In the genomic region with DNA sequence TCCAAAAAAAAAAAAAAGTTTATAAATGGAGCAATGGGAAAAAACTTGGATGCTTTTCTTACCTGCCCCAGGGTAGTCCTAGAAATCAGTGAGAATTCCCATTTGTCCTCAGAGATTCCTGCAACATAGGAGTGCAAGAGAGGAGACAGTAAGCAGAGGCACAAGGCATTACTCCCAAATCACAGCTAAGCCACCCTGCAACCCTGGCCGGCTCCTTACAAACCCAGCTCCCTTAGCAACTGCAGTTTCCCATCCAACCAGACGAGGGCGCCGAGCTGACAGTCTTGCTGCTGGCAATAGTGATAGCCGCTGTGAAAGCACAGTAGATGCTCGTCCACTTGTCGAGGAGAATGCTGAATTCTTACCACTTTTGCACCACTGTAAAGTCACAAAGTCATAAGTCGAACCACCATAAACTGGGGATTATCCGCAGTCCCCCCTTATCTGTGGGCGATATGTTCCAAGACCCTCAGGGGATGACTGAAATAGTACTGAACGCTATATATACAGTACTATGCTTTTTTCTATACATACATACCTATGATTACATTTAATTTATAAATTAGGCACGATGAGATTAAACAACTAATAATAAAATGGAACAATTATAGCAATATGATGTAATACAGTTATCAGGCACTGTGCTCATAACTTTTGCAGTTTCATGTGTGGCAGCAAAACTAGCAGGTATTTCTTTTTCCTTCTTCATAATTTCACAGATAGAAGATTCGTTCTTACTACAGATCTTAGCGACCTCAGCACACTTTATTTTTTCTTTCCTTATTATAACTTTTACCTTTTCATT, we compare ENCODE assay signal across 8 cellular contexts. TPM values are rescaled to one million over a fixed set of nuclear protein-coding genes. Genes with fewer than 3 reads are reported as not detected.
DNase-seq lines count a peak whose midpoint lies in the region; ATAC-seq, FAIRE-seq and TF ChIP-seq lines count a peak whose summit lies in the region.

No MANE protein-coding gene starts in this region.

- H3K27me3 ChIP-seq in lower lobe of right lung (ENCODE audit: low read depth), result no peaks in the 10 kb centered on the region

- H3K4me3 ChIP-seq in coronary artery (peak overlapping the region; percentile 36), lower lobe of right lung (no peak overlapping the region)

- DNase-seq in D721Med (ENCODE audit: insufficient read length, low spot score), result no peak
- DNase-seq in NCI-H748 (lab: John Stamatoyannopoulos, UW; ENCODE audit: unreplicated experiment), result peak; percentile 65
- DNase-seq in activated CD4-positive, alpha-beta T cell treated with anti-CD3 and anti-CD28 coated beads, Interleukin-2, amount 10 ng/mL, durations not matched to agents 24 days and 14 days, result peak; percentile 96
- DNase-seq in coronary artery (ENCODE audit: low spot score), result no peak
- peak; percentile 92 for DNase-seq in lower lobe of right lung
- DNase-seq in stimulated activated CD8-positive, alpha-beta memory T cell treated with anti-CD3 and anti-CD28 coated beads, Interleukin-12 subunit alpha, Interleukin-12 subunit beta, amount 100 ng/mL, for 1 hour (ENCODE audit: low read depth), result peak; percentile 77

- H3K9me3 Mint-ChIP-seq in activated CD4-positive, alpha-beta T cell treated with anti-CD3 and anti-CD28 coated beads, Interleukin-2, amount 10 ng/mL, durations not matched to agents 24 days and 14 days, result no peaks in the 10 kb centered on the region

- intact Hi-C loops in activated CD4-positive, alpha-beta T cell treated with anti-CD3 and anti-CD28 coated beads, Interleukin-2, amount 10 ng/mL, durations not matched to agents 24 days and 14 days (cut with micrococcal nuclease), result loop anchor here (1.0 kb wide), 1 partner anchor 145 kb away; no protein-coding TSS in a partner anchor
- intact Hi-C loops in lower lobe of right lung (cut with DNase I), result no loop called here

- H3K27me3 Mint-ChIP-seq in activated CD4-positive, alpha-beta T cell treated with anti-CD3 and anti-CD28 coated beads, Interleukin-2, amount 10 ng/mL, durations not matched to agents 24 days and 14 days, result no peaks in the 10 kb centered on the region

- H3K4me1 Mint-ChIP-seq in activated CD4-positive, alpha-beta T cell treated with anti-CD3 and anti-CD28 coated beads, Interleukin-2, amount 10 ng/mL, durations not matched to agents 24 days and 14 days, result peaks cover 12% of the 10 kb centered on the region

- no peak overlapping the region for H3K27ac Mint-ChIP-seq in activated CD4-positive, alpha-beta T cell treated with anti-CD3 and anti-CD28 coated beads, Interleukin-2, amount 10 ng/mL, durations not matched to agents 24 days and 14 days

- ATAC-seq in HG03280 (IDR thresholded peaks at IDR 0.05; ENCODE audit: unreplicated experiment), result peak; percentile 74
- ATAC-seq in lower lobe of right lung, result peak; percentile 92 to 95
- no peak for ATAC-seq in GM19455 (IDR thresholded peaks at IDR 0.05; ENCODE audit: unreplicated experiment)

- TF ChIP-seq CTCF in D721Med (IDR thresholded peaks at IDR 0.05; ENCODE audit: insufficient read depth, missing control alignments) (peak; percentile 97), coronary artery (IDR thresholded peaks at IDR 0.05) (no peak), lower lobe of right lung (IDR thresholded peaks at IDR 0.05) (peak; percentile 94)

- H3K27ac ChIP-seq in coronary artery, result no peak overlapping the region
- no peak overlapping the region for H3K27ac ChIP-seq in lower lobe of right lung

- peaks cover 1% of the 10 kb centered on the region for H3K36me3 Mint-ChIP-seq in activated CD4-positive, alpha-beta T cell treated with anti-CD3 and anti-CD28 coated beads, Interleukin-2, amount 10 ng/mL, durations not matched to agents 24 days and 14 days (ENCODE audit: low read depth)

- no peak overlapping the region for H3K4me3 Mint-ChIP-seq in activated CD4-positive, alpha-beta T cell treated with anti-CD3 and anti-CD28 coated beads, Interleukin-2, amount 10 ng/mL, durations not matched to agents 24 days and 14 days

- peaks cover 8% of the 10 kb centered on the region for H3K4me1 ChIP-seq in lower lobe of right lung

- no peaks in the 10 kb centered on the region for H3K9me3 ChIP-seq in lower lobe of right lung

- H3K36me3 ChIP-seq in lower lobe of right lung, result peaks cover 25% of the 10 kb centered on the region

- no peak for FAIRE-seq in D721Med (lab: Jason Lieb, UNC)

RNA-seq across cellular contexts. Expression of a gene that starts 6.0 kb away (rescaled TPM):
- total RNA-seq in activated CD4-positive, alpha-beta T cell treated with anti-CD3 and anti-CD28 coated beads, Interleukin-2, amount 10 ng/mL, durations not matched to agents 24 days and 14 days, result 83.0 and 88.6 TPM in 2 replicates
- total RNA-seq in lower lobe of right lung, result 46.6 TPM

RNA-seq across cellular contexts. Expression of a gene that starts 18.7 kb away (rescaled TPM):
- total RNA-seq in activated CD4-positive, alpha-beta T cell treated with anti-CD3 and anti-CD28 coated beads, Interleukin-2, amount 10 ng/mL, durations not matched to agents 24 days and 14 days, result 86.2 and 92.4 TPM in 2 replicates
- 44.2 TPM for total RNA-seq in lower lobe of right lung

RNA-seq across cellular contexts. Expression of a gene that starts 28.3 kb away (rescaled TPM):
- 66.3 and 73.5 TPM in 2 replicates for total RNA-seq in activated CD4-positive, alpha-beta T cell treated with anti-CD3 and anti-CD28 coated beads, Interleukin-2, amount 10 ng/mL, durations not matched to agents 24 days and 14 days
- 49.8 TPM for total RNA-seq in lower lobe of right lung

RNA-seq across cellular contexts. Expression of a gene that starts 29.0 kb away (rescaled TPM):
- 51.9 and 54.3 TPM in 2 replicates for total RNA-seq in activated CD4-positive, alpha-beta T cell treated with anti-CD3 and anti-CD28 coated beads, Interleukin-2, amount 10 ng/mL, durations not matched to agents 24 days and 14 days
- 64.2 TPM for total RNA-seq in lower lobe of right lung

RNA-seq across cellular contexts. Expression of a gene that starts 53.0 kb away (rescaled TPM):
- total RNA-seq in activated CD4-positive, alpha-beta T cell treated with anti-CD3 and anti-CD28 coated beads, Interleukin-2, amount 10 ng/mL, durations not matched to agents 24 days and 14 days, result 20.4 and 20.7 TPM in 2 replicates
- 39.3 TPM for total RNA-seq in lower lobe of right lung

Comparison
In these comparisons a context has a peak if more than half of its experiments do, and no peak if none do; other contexts are left out.
1. DNase-seq: peak in NCI-H748 (single experiment), activated CD4-positive, alpha-beta T cell treated with anti-CD3 and anti-CD28 coated beads, Interleukin-2, amount 10 ng/mL, durations not matched to agents 24 days and 14 days (single experiment), lower lobe of right lung (single experiment) and stimulated activated CD8-positive, alpha-beta memory T cell treated with anti-CD3 and anti-CD28 coated beads, Interleukin-12 subunit alpha, Interleukin-12 subunit beta, amount 100 ng/mL, for 1 hour (single experiment); none in D721Med (single experiment) and coronary artery (single experiment).